8 cellular contexts compared by ENCODE assay signal in genomic region chr1:31931241-31932225, GRCh38. TPM values are rescaled to one million over a fixed set of nuclear protein-coding genes. Genes with fewer than 3 reads are reported as not detected.
DNase-seq lines count a peak whose midpoint lies in the region; ATAC-seq and TF ChIP-seq lines count a peak whose summit lies in the region.

No MANE protein-coding gene starts in this region.

- H3K9me2 ChIP-seq in Karpas-422 (replicated peaks; ENCODE audit: insufficient read depth, low read length): no peaks in the 10 kb centered on the region

- no peak overlapping the region for H2AFZ ChIP-seq in Karpas-422 (ENCODE audit: low read length)

- no peaks in the 10 kb centered on the region for H3K9me3 ChIP-seq in BLaER1 treated with 17β-estradiol and CSF1 and Interleukin-3, amounts not matched to agents 10 nM and 100 nM (replicated peaks in 1 of 11)
- H3K9me3 ChIP-seq in Karpas-422 (ENCODE audit: low read length) (no peaks in the 10 kb centered on the region), left lung (no peaks in the 10 kb centered on the region)

- peaks cover 99% of the 10 kb centered on the region for H3K79me2 ChIP-seq in Karpas-422 (ENCODE audit: low read length)

- H3K36me3 ChIP-seq in BLaER1 treated with 17β-estradiol and CSF1 and Interleukin-3, amounts not matched to agents 10 nM and 100 nM: peaks cover 3 to 35% (median 10%) of the 10 kb centered on the region in 11 experiments; a peak in 11 of 22 replicates
- H3K36me3 ChIP-seq in Karpas-422 (ENCODE audit: insufficient read depth, low read length) (no peaks in the 10 kb centered on the region), left lung (no peaks in the 10 kb centered on the region)

- H3K27ac ChIP-seq in BLaER1 treated with 17β-estradiol and CSF1 and Interleukin-3, amounts not matched to agents 10 nM and 100 nM: peak overlapping the region; percentile 1 to 75 (median 64)
- peak overlapping the region; percentile 65 for H3K27ac ChIP-seq in Karpas-422 (ENCODE audit: low read length)
- H3K27ac ChIP-seq in left lung: peak overlapping the region; percentile 60 to 93

- intact Hi-C loops in left lung (cut with DNase I): no loop called here

- peak overlapping the region in 7 of 11 experiments; percentile 23 to 54 (median 29); a peak in 9 of 22 replicates for H3K9ac ChIP-seq in BLaER1 treated with 17β-estradiol and CSF1 and Interleukin-3, amounts not matched to agents 10 nM and 100 nM
- peak overlapping the region; percentile 40; the same call in 1 of the 2 replicates for H3K9ac ChIP-seq in Karpas-422 (ENCODE audit: low read length)

- H3K4me2 ChIP-seq in BLaER1 treated with 17β-estradiol and CSF1 and Interleukin-3, amounts not matched to agents 10 nM and 100 nM: peak overlapping the region; percentile 33 to 99 (median 88)
- peak overlapping the region; percentile 95 for H3K4me2 ChIP-seq in Karpas-422 (ENCODE audit: low read depth, low read length, poor library complexity, severe bottlenecking)

- H3K4me1 ChIP-seq in BLaER1 treated with 17β-estradiol and CSF1 and Interleukin-3, amounts not matched to agents 10 nM and 100 nM: peaks cover 92 to 100% (median 97%) of the 10 kb centered on the region in 10 experiments
- H3K4me1 ChIP-seq in Karpas-422 (ENCODE audit: low read length) (peaks cover 98% of the 10 kb centered on the region), left lung (peaks cover 77 to 100% of the 10 kb centered on the region in 2 donors)

- TF ChIP-seq CTCF in left lung (IDR thresholded peaks at IDR 0.05): no peak

- peaks cover 96 to 100% (median 99%) of the 10 kb centered on the region in 11 experiments for H4K20me1 ChIP-seq in BLaER1 treated with 17β-estradiol and CSF1 and Interleukin-3, amounts not matched to agents 10 nM and 100 nM
- peaks cover 58% of the 10 kb centered on the region for H4K20me1 ChIP-seq in Karpas-422 (ENCODE audit: insufficient read depth, low read depth, low read length)

- DNase-seq in Karpas-422 (no peak), amniotic stem cell (lab: John Stamatoyannopoulos, UW) (peak; percentile 24), left lung (no peak), NCI-H2107 (lab: John Stamatoyannopoulos, UW) (no peak)

- H3K27me3 ChIP-seq in BLaER1 treated with 17β-estradiol and CSF1 and Interleukin-3, amounts not matched to agents 10 nM and 100 nM: no peaks in the 10 kb centered on the region
- H3K27me3 ChIP-seq in Karpas-422 (ENCODE audit: low read length) (no peaks in the 10 kb centered on the region), left lung (no peaks in the 10 kb centered on the region)

- H3K4me3 ChIP-seq in BLaER1 treated with 17β-estradiol and CSF1 and Interleukin-3, amounts not matched to agents 10 nM and 100 nM: peak overlapping the region in 4 of 10 experiments; percentile 6 to 30 (median 26); a peak in 3 of 20 replicates
- peak overlapping the region; percentile 6; the same call in 1 of the 2 replicates for H3K4me3 ChIP-seq in Karpas-422 (ENCODE audit: low read length)
- H3K4me3 ChIP-seq in left lung: no peak overlapping the region

- ATAC-seq in left lung (peak; percentile 52), GM21390 (IDR thresholded peaks at IDR 0.05; ENCODE audit: unreplicated experiment) (no peak), GM18502 (IDR thresholded peaks at IDR 0.05; ENCODE audit: poor library complexity, unreplicated experiment) (no peak), HG03442 (IDR thresholded peaks at IDR 0.05; ENCODE audit: unreplicated experiment) (no peak)

RNA-seq across cellular contexts. Expression of gene PTP4A2, which starts 6.6 kb away (rescaled TPM):
- 215 and 401 TPM in 2 replicates for total RNA-seq in Karpas-422 (2014; rRNA removed; shearing (Covaris generic); ENCODE audit: low replicate concordance)
- total RNA-seq in left lung: 100 to 1,000 TPM; 210 to 272 TPM
